In the genomic region with DNA sequence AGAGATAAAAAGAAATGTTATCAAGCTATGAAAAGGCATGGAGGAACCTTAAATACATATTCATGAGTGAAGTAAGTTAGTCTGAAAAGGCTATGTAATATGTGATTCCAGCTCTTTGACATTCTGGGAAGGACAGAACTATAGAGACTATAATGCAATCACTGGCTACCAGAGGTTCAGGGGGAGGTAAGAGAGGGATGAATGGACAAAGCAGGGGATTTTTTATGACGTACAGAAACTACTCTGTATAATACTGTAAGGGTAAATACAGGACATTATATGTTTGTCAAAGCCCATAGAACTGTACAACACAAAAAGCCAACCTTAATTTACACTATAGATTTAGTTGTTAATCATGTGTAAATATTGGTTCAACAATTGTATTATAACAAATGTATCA, we compare ENCODE assay signal across 18 cellular contexts. TPM values are rescaled to one million over a fixed set of nuclear protein-coding genes. Genes with fewer than 3 reads are reported as not detected.
DNase-seq lines count a peak whose midpoint lies in the region; ATAC-seq and TF ChIP-seq lines count a peak whose summit lies in the region.
"Had no signal": no experiment of that assay in that cellular context is flagged by ENCODE, and none has a peak within 500 bp of the region (broad histone marks: within the 10 kb centered on the region; RNA-seq: fewer than 3 reads in every experiment).

No MANE protein-coding gene starts in this region.

- H3K27me3 Mint-ChIP-seq in activated CD8-positive, alpha-beta memory T cell treated with anti-CD3 and anti-CD28 coated beads, Interleukin-2, amount 10 ng/mL, durations not matched to agents 7 days and 5 days = no peaks in the 10 kb centered on the region

- H3K9me3 ChIP-seq in OCI-LY7 (ENCODE audit: low read length) = peaks cover 19% of the 10 kb centered on the region; the same call in 1 of the 2 replicates
- H3K9me3 ChIP-seq: SJCRH30 had no signal

- H3K4me1 ChIP-seq in OCI-LY7 (ENCODE audit: insufficient read depth, low read length, poor library complexity, severe bottlenecking) = peaks cover 64% of the 10 kb centered on the region
- H3K4me1 ChIP-seq: SJCRH30 had no signal

- H3K4me2 ChIP-seq in OCI-LY7 (ENCODE audit: low read length) = 0 out of 2 replicates have a peak overlapping the region, but pooled peaks have one; percentile 2
- H3K4me2 ChIP-seq: BLaER1 treated with 17β-estradiol and CSF1 and Interleukin-3, amounts not matched to agents 10 nM and 100 nM had no signal

- H4K20me1 ChIP-seq in OCI-LY7 (ENCODE audit: insufficient read depth, low read length) = no peaks in the 10 kb centered on the region
- H4K20me1 ChIP-seq: BLaER1 treated with 17β-estradiol and CSF1 and Interleukin-3, amounts not matched to agents 10 nM and 100 nM had no signal

- H3K4me3 ChIP-seq in OCI-LY7 (ENCODE audit: low read depth, low read length, poor library complexity, severe bottlenecking) = no peak overlapping the region
- H3K4me3 ChIP-seq: BLaER1 treated with 17β-estradiol and CSF1 and Interleukin-3, amounts not matched to agents 10 nM and 100 nM; SJCRH30 had no signal

- H3K4me3 Mint-ChIP-seq in activated CD8-positive, alpha-beta memory T cell treated with anti-CD3 and anti-CD28 coated beads, Interleukin-2, amount 10 ng/mL, durations not matched to agents 7 days and 5 days = no peak overlapping the region

- peaks cover 52% of the 10 kb centered on the region for H3K4me1 Mint-ChIP-seq in activated CD8-positive, alpha-beta memory T cell treated with anti-CD3 and anti-CD28 coated beads, Interleukin-2, amount 10 ng/mL, durations not matched to agents 7 days and 5 days

- TF ChIP-seq CTCF in OCI-LY7 (conservative IDR thresholded peaks at IDR 0.05; ENCODE audit: low read length) = no peak

- POLR2A ChIA-PET in OCI-LY7 (lab: Charles Lee) = interaction anchor here (0.7 to 2.7 kb wide), 9 partner anchors 10 to 130 kb away, joined by 3 to 18 read pairs (median 4); no protein-coding TSS in a partner anchor

- TF ChIP-seq POLR2A in GM18505 (IDR thresholded peaks at IDR 0.05; ENCODE audit: borderline replicate concordance, extremely low read depth, insufficient read depth, insufficient read length) = no peak

- no peaks in the 10 kb centered on the region for H3K9me2 ChIP-seq in OCI-LY7 (ENCODE audit: insufficient read depth, low read length)

- no peak overlapping the region for H2AFZ ChIP-seq in OCI-LY7 (ENCODE audit: low read length)

- H3K27ac Mint-ChIP-seq in activated CD8-positive, alpha-beta memory T cell treated with anti-CD3 and anti-CD28 coated beads, Interleukin-2, amount 10 ng/mL, durations not matched to agents 7 days and 5 days = peak overlapping the region; percentile 2

- no TSS peak for BruUV-seq in OCI-LY7 (replicated peaks; lab: Mats Ljungman, UMichigan)

- ATAC-seq in activated CD8-positive, alpha-beta memory T cell treated with anti-CD3 and anti-CD28 coated beads, Interleukin-2, amount 10 ng/mL, durations not matched to agents 7 days and 5 days = no peak
- ATAC-seq in HG02798 (IDR thresholded peaks at IDR 0.05; ENCODE audit: poor library complexity, unreplicated experiment) = peak; percentile 33
- no peak for ATAC-seq in HG03196 (IDR thresholded peaks at IDR 0.05; ENCODE audit: unreplicated experiment)
- no peak for ATAC-seq in GM18505 (IDR thresholded peaks at IDR 0.05; ENCODE audit: unreplicated experiment)
- ATAC-seq: PC-3 had no signal

- H3K36me3 Mint-ChIP-seq in activated CD8-positive, alpha-beta memory T cell treated with anti-CD3 and anti-CD28 coated beads, Interleukin-2, amount 10 ng/mL, durations not matched to agents 7 days and 5 days = peaks cover 66% of the 10 kb centered on the region

- DNase-seq in activated CD8-positive, alpha-beta memory T cell treated with anti-CD3 and anti-CD28 coated beads, Interleukin-2, amount 10 ng/mL, durations not matched to agents 7 days and 5 days = no peak
- no peak for DNase-seq in activated CD8-positive, alpha-beta memory T cell treated with anti-CD3 and anti-CD28 coated beads for 24 hours
- no peak for DNase-seq in OCI-LY7 (ENCODE audit: low spot score)
- no peak for DNase-seq in stimulated activated CD4-positive, alpha-beta T cell treated with anti-CD3 and anti-CD28 coated beads, Interleukin-4, amount 100 ng/mL, for 1 hour
- no peak for DNase-seq in DMS 273 treated with DMSO at 0.1 percent for 48 hours (lab: John Stamatoyannopoulos, UW)
- DNase-seq: NCI-H1105; NCI-H1694; NCI-H2107; NCI-H2227 treated with DMSO at 0.1 percent for 48 hours; NCI-H524; NK-92 treated with Interleukin-12 subunit alpha and Interleukin-12 subunit beta, amount 100 ng/mL, for 24 hours; PC-3; SJCRH30; SW 1271 had no signal

- intact Hi-C loops in OCI-LY7 (cut with micrococcal nuclease; ENCODE audit: unreplicated experiment) = loop anchor here (5.0 kb wide), 1 partner anchor 40 kb away; no protein-coding TSS in a partner anchor

- H3K9me3 Mint-ChIP-seq in activated CD8-positive, alpha-beta memory T cell treated with anti-CD3 and anti-CD28 coated beads, Interleukin-2, amount 10 ng/mL, durations not matched to agents 7 days and 5 days (ENCODE audit: low read depth) = peaks cover 8% of the 10 kb centered on the region

- CTCF ChIA-PET in activated CD8-positive, alpha-beta memory T cell treated with anti-CD3 and anti-CD28 coated beads, Interleukin-2, amount 10 ng/mL, durations not matched to agents 7 days and 5 days (lab: Charles Lee) = no interaction called here
- CTCF ChIA-PET in OCI-LY7 (lab: Charles Lee; ENCODE audit: unreplicated experiment) = no interaction called here

- no peak overlapping the region for H3K27ac ChIP-seq in OCI-LY7 (ENCODE audit: low read depth, low read length, poor library complexity, severe bottlenecking)
- H3K27ac ChIP-seq: BLaER1 treated with 17β-estradiol and CSF1 and Interleukin-3, amounts not matched to agents 10 nM and 100 nM; SJCRH30 had no signal

- H3K79me2 ChIP-seq in OCI-LY7 (ENCODE audit: insufficient read depth, low read depth, low read length) = peaks cover 76% of the 10 kb centered on the region

- peaks cover 23% of the 10 kb centered on the region for H3K36me3 ChIP-seq in OCI-LY7 (ENCODE audit: insufficient read depth, low read length)
- H3K36me3 ChIP-seq: SJCRH30 had no signal

RNA-seq across cellular contexts. Expression of gene MCTP2, which starts 46.1 kb away (rescaled TPM):
- 10 to 100 TPM; 67.2 to 83.8 TPM for total RNA-seq in activated CD8-positive, alpha-beta memory T cell treated with anti-CD3 and anti-CD28 coated beads, Interleukin-2, amount 10 ng/mL, durations not matched to agents 7 days and 5 days
- 73.2 and 75.0 TPM in 2 replicates for total RNA-seq in OCI-LY7 (2014; rRNA removed; shearing (Covaris generic))
- total RNA-seq in OCI-LY7 (2022) = 90.6 and 91.6 TPM in 2 replicates
